ENCODE assay signal across 10 cellular contexts in the genomic region with DNA sequence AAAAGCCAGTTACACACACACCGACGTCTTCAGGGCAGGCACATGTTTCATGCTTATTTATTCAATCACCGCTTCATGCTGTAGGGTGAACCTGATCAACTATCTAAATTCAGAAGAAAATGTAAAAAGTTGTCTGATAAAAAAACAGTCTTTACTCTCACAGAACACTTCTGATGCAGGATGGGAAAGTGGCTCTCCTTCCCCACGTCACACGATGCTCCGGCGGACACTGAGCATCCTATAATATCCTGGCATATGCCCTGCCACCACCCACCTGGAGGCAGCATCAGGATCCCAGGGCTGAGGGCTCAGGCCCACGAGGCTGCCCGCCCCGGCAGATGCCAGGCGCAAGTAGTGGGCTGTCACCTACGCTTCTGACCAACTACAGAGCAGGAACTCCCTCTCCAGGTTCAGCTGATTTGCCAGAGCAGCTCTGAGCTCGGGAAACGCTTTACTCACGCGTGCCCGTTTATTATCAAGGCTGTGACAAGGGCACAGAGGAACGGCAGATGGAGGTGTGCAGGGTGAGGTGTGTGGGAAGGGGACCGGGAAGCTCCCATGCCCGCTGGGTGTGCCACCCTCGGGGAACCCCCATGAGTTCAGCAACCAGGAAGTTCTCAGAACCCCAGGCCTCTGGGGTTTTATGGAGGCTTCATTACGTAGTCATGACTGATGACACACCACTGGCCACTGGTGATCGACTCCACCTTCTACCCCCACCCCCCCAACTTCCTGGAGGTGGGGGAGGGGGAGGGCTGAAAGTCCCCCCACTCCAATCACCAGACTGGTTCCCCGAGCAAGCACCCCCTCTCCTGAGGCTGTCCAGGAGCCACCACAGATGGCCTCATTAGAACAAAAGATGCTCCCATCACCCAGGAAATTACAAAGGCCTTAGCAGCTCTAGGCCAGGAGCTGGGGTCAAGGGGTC. TPM values are rescaled to one million over a fixed set of nuclear protein-coding genes. Genes with fewer than 3 reads are reported as not detected.
DNase-seq lines count a peak whose midpoint lies in the region; ATAC-seq and TF ChIP-seq lines count a peak whose summit lies in the region.
"Had no signal": no experiment of that assay in that cellular context is flagged by ENCODE, and none has a peak within 500 bp of the region (broad histone marks: within the 10 kb centered on the region; RNA-seq: fewer than 3 reads in every experiment).

No MANE protein-coding gene starts in this region.

- H3K4me1 ChIP-seq in upper lobe of right lung = peaks cover 9% of the 10 kb centered on the region
- no peaks in the 10 kb centered on the region for H3K4me1 ChIP-seq in PC-9 (replicated peaks; ENCODE audit: insufficient read depth)

- no peak for DNase-seq in activated naive CD4-positive, alpha-beta T cell treated with anti-CD3 and anti-CD28 coated beads for 36 hours
- peak; percentile 40 for DNase-seq in upper lobe of right lung
- no peak for DNase-seq in PC-9
- DNase-seq: NCI-H1417, NCI-H82 had no signal

- intact Hi-C loops in activated naive CD4-positive, alpha-beta T cell treated with anti-CD3 and anti-CD28 coated beads for 36 hours (cut with micrococcal nuclease) = no loop called here
- intact Hi-C loops in upper lobe of right lung (cut with DNase I) = no loop called here
- intact Hi-C loops in PC-9 (cut with micrococcal nuclease; ENCODE audit: unreplicated experiment) = no loop called here

- ATAC-seq in HG03457 (IDR thresholded peaks at IDR 0.05; ENCODE audit: unreplicated experiment) (peak; percentile 37), esophagus mucosa (peak; percentile 56), upper lobe of right lung (no peak), HG03097 (IDR thresholded peaks at IDR 0.05; ENCODE audit: low FRiP score, unreplicated experiment) (no peak), HG02588 (IDR thresholded peaks at IDR 0.05; ENCODE audit: unreplicated experiment) (no peak)

- H3K27ac Mint-ChIP-seq in activated naive CD4-positive, alpha-beta T cell treated with anti-CD3 and anti-CD28 coated beads, Interleukin-2, amount 50 U/mL, for 24 hours = peak overlapping the region; percentile 62
- H3K27ac Mint-ChIP-seq in activated naive CD4-positive, alpha-beta T cell treated with anti-CD3 and anti-CD28 coated beads for 36 hours = no peak overlapping the region

- TF ChIP-seq CTCF in upper lobe of right lung (IDR thresholded peaks at IDR 0.05) (no peak), PC-9 (conservative IDR thresholded peaks at IDR 0.05) (no peak)

- H3K36me3 Mint-ChIP-seq in activated naive CD4-positive, alpha-beta T cell treated with anti-CD3 and anti-CD28 coated beads, Interleukin-2, amount 50 U/mL, for 24 hours = peaks cover 6% of the 10 kb centered on the region
- H3K36me3 Mint-ChIP-seq in activated naive CD4-positive, alpha-beta T cell treated with anti-CD3 and anti-CD28 coated beads for 36 hours (ENCODE audit: low read depth) = peaks cover 23% of the 10 kb centered on the region

- no peaks in the 10 kb centered on the region for H3K79me2 ChIP-seq in PC-9 (ENCODE audit: low read depth)

- H3K27ac ChIP-seq in upper lobe of right lung (no peak overlapping the region), PC-9 (no peak overlapping the region)

- H3K9me2 ChIP-seq in PC-9 (ENCODE audit: insufficient read depth) = no peaks in the 10 kb centered on the region

- H3K4me1 Mint-ChIP-seq in activated naive CD4-positive, alpha-beta T cell treated with anti-CD3 and anti-CD28 coated beads, Interleukin-2, amount 50 U/mL, for 24 hours = peaks cover 10% of the 10 kb centered on the region
- H3K4me1 Mint-ChIP-seq in activated naive CD4-positive, alpha-beta T cell treated with anti-CD3 and anti-CD28 coated beads for 36 hours (ENCODE audit: low read depth) = peaks cover 2% of the 10 kb centered on the region

- H3K27me3 ChIP-seq in upper lobe of right lung = no peaks in the 10 kb centered on the region
- no peaks in the 10 kb centered on the region for H3K27me3 ChIP-seq in PC-9 (ENCODE audit: insufficient read depth, low read depth)

- H3K36me3 ChIP-seq in upper lobe of right lung (peaks cover 55% of the 10 kb centered on the region), PC-9 (ENCODE audit: low read depth) (no peaks in the 10 kb centered on the region)

- H3K27me3 Mint-ChIP-seq in activated naive CD4-positive, alpha-beta T cell treated with anti-CD3 and anti-CD28 coated beads, Interleukin-2, amount 50 U/mL, for 24 hours = no peaks in the 10 kb centered on the region
- no peaks in the 10 kb centered on the region for H3K27me3 Mint-ChIP-seq in activated naive CD4-positive, alpha-beta T cell treated with anti-CD3 and anti-CD28 coated beads for 36 hours (ENCODE audit: low read depth)

- no TSS peak for BruUV-seq in PC-9 (replicated peaks; lab: Mats Ljungman, UMichigan)

- no peak overlapping the region for H3K4me3 Mint-ChIP-seq in activated naive CD4-positive, alpha-beta T cell treated with anti-CD3 and anti-CD28 coated beads, Interleukin-2, amount 50 U/mL, for 24 hours
- H3K4me3 Mint-ChIP-seq in activated naive CD4-positive, alpha-beta T cell treated with anti-CD3 and anti-CD28 coated beads for 36 hours = no peak overlapping the region

- POLR2A ChIA-PET in PC-9 (lab: Charles Lee; ENCODE audit: unreplicated experiment) = no interaction called here

- H3K9me3 ChIP-seq in upper lobe of right lung (no peaks in the 10 kb centered on the region), PC-9 (ENCODE audit: insufficient read depth, low read depth) (no peaks in the 10 kb centered on the region)

- CTCF ChIA-PET in activated naive CD4-positive, alpha-beta T cell treated with anti-CD3 and anti-CD28 coated beads for 36 hours (lab: Charles Lee) = no interaction called here
- CTCF ChIA-PET in PC-9 (lab: Charles Lee) = interaction anchor here (0.6 kb wide), 1 partner anchor 667 kb away, joined by 4 read pairs; no protein-coding TSS in a partner anchor

- H3K4me2 ChIP-seq in PC-9 = no peak overlapping the region

- H3K4me3 ChIP-seq in upper lobe of right lung (no peak overlapping the region), PC-9 (no peak overlapping the region)

- no peaks in the 10 kb centered on the region for H4K20me1 ChIP-seq in PC-9 (ENCODE audit: insufficient read depth)

- no peaks in the 10 kb centered on the region for H3K9me3 Mint-ChIP-seq in activated naive CD4-positive, alpha-beta T cell treated with anti-CD3 and anti-CD28 coated beads, Interleukin-2, amount 50 U/mL, for 24 hours
- H3K9me3 Mint-ChIP-seq in activated naive CD4-positive, alpha-beta T cell treated with anti-CD3 and anti-CD28 coated beads for 36 hours = no peaks in the 10 kb centered on the region

- H2AFZ ChIP-seq in PC-9 = no peak overlapping the region

- H3F3A ChIP-seq in PC-9 (ENCODE audit: insufficient read depth, low read depth) = no peaks in the 10 kb centered on the region

RNA-seq across cellular contexts. Expression of gene SLC15A4, which starts 32.1 kb away (rescaled TPM):
- total RNA-seq in activated naive CD4-positive, alpha-beta T cell treated with anti-CD3 and anti-CD28 coated beads for 36 hours = 10 to 100 TPM; 10.1 to 10.3 TPM
- 12.8 TPM for total RNA-seq in esophagus mucosa
- total RNA-seq in upper lobe of right lung = 31.3 TPM
- total RNA-seq in PC-9 (2021) = 14.3 and 18.9 TPM in 2 replicates

Comparison
In these comparisons a context has a peak if more than half of its experiments do, and no peak if none do; other contexts are left out.
1. ATAC-seq: peak in HG03457 (single experiment) and esophagus mucosa (single experiment); none in upper lobe of right lung (single experiment), HG03097 (single experiment) and HG02588 (single experiment).